17 cellular contexts compared by ENCODE assay signal in genomic region chr16:78390070-78390469, GRCh38.
DNase-seq lines count a peak whose midpoint lies in the region; FAIRE-seq and TF ChIP-seq lines count a peak whose summit lies in the region.
"Had no signal": no experiment of that assay in that cellular context is flagged by ENCODE, and none has a peak within 500 bp of the region (broad histone marks: within the 10 kb centered on the region; RNA-seq: fewer than 3 reads in every experiment).

No MANE protein-coding gene starts in this region.

- H3K27ac ChIP-seq in mesendoderm (ENCODE audit: low read depth, low read length), result no peak overlapping the region
- H3K27ac ChIP-seq: HL-60 had no signal

- no CpG with 5 or more reads among the region's 4 CpGs for WGBS in mesendoderm (ENCODE audit: extremely low coverage, insufficient coverage, low lambda C conversion rate)

- no peaks in the 10 kb centered on the region for H3K27me3 ChIP-seq in mesendoderm (ENCODE audit: insufficient read depth, low read length, poor library complexity)

- H3K4me1 ChIP-seq in mesendoderm (ENCODE audit: control insufficient read depth, low read depth, low read length), result no peaks in the 10 kb centered on the region

- no peak overlapping the region for H4K5ac ChIP-seq in mesendoderm (ENCODE audit: low read length)

- H3K36me3 ChIP-seq in mesendoderm (ENCODE audit: control insufficient read depth, insufficient read depth, low read length), result no peaks in the 10 kb centered on the region

- H2AK5ac ChIP-seq in mesendoderm (ENCODE audit: low read length), result no peak overlapping the region

- no peak overlapping the region for H2BK15ac ChIP-seq in mesendoderm (replicated peaks; ENCODE audit: low read depth)

- H3K79me2 ChIP-seq in mesendoderm (ENCODE audit: control insufficient read depth, insufficient read depth, low read length), result no peaks in the 10 kb centered on the region

- H4K8ac ChIP-seq in mesendoderm (ENCODE audit: low read depth, low read length), result no peak overlapping the region

- no peak overlapping the region for H3K4me2 ChIP-seq in mesendoderm (ENCODE audit: low read length)

- TF ChIP-seq CTCF in epithelial cell of proximal tubule (conservative IDR thresholded peaks at IDR 0.05; ENCODE audit: low read depth, low read length), result no peak

- no peak overlapping the region for H3K56ac ChIP-seq in mesendoderm (ENCODE audit: low read length)

- DNase-seq in NCI-H524 (lab: John Stamatoyannopoulos, UW) (peak; percentile 68 to 89), epithelial cell of proximal tubule (ENCODE audit: low read depth) (peak; percentile 3), left kidney (ENCODE audit: low read depth, low spot score) (peak; percentile 69), renal cortical epithelial cell (ENCODE audit: low read depth) (peak; percentile 37), mesendoderm (no peak), ecto neural progenitor cell (ENCODE audit: low spot score) (no peak), H4 (ENCODE audit: low spot score) (no peak), RCC 7860 (ENCODE audit: low spot score) (no peak)
- DNase-seq: H9, NCI-H1048, NCI-H146, NCI-H2107, NCI-H446, RPMI8226 had no signal

- no peak overlapping the region for H2BK120ac ChIP-seq in mesendoderm (ENCODE audit: low read depth, low read length)

- no peak for FAIRE-seq in RCC 7860 (lab: Jason Lieb, UNC)
- FAIRE-seq: GM12878, GM18507 had no signal

- no peak overlapping the region for H2BK5ac ChIP-seq in mesendoderm (ENCODE audit: low read length)

- no peak overlapping the region for H3K18ac ChIP-seq in mesendoderm (ENCODE audit: low read length)

- no peak overlapping the region for H3K4me3 ChIP-seq in epithelial cell of proximal tubule (ENCODE audit: low read depth, low read length)
- no peak overlapping the region for H3K4me3 ChIP-seq in mesendoderm (ENCODE audit: low read length)
- H3K4me3 ChIP-seq: GM12878 had no signal

- no peak overlapping the region for H3K4ac ChIP-seq in mesendoderm (ENCODE audit: low read depth, low read length)

- no peaks in the 10 kb centered on the region for H3K79me1 ChIP-seq in mesendoderm (ENCODE audit: low read length)

- no peak overlapping the region for H3K23ac ChIP-seq in mesendoderm (ENCODE audit: low read length)

- H3K9ac ChIP-seq in mesendoderm (ENCODE audit: low read length), result no peak overlapping the region

Comparison
In these comparisons a context has a peak if more than half of its experiments do, and no peak if none do; other contexts are left out.
1. DNase-seq: peak in NCI-H524 (2 of 2), epithelial cell of proximal tubule (single experiment), left kidney (single experiment) and renal cortical epithelial cell (single experiment); none in mesendoderm (single experiment), ecto neural progenitor cell (single experiment), H4 (single experiment) and RCC 7860 (single experiment).